8 cellular contexts compared by ENCODE assay signal in genomic region chr9:131668439-131669233, GRCh38.
DNase-seq lines count a peak whose midpoint lies in the region; ATAC-seq and TF ChIP-seq lines count a peak whose summit lies in the region.

No MANE protein-coding gene starts in this region.

- H3K27ac Mint-ChIP-seq in MCF 10A (ENCODE audit: low read depth, unreplicated experiment) (peak overlapping the region; percentile 67), progenitor cell of endocrine pancreas (no peak overlapping the region)
- peak overlapping the region; percentile 95 for H3K27ac Mint-ChIP-seq in stimulated activated effector memory CD8-positive, alpha-beta T cell treated with anti-CD3 and anti-CD28 coated beads, Interleukin-12 subunit alpha, Interleukin-12 subunit beta, amount 100 ng/mL, for 72 hours

- CTCF ChIA-PET in MCF 10A (lab: Yijun Ruan, JAX), result interaction anchor here (1.2 kb wide), 1 partner anchor 9 kb away, joined by 3 read pairs; no protein-coding TSS in a partner anchor

- no peaks in the 10 kb centered on the region for H3K9me3 ChIP-seq in mesodermal cell (ENCODE audit: control insufficient read depth, low read length)

- intact Hi-C loops in MCF 10A (cut with micrococcal nuclease), result no loop called here

- 66 to 79% methylated on average over 8 to 13 of the region's 14 CpGs for WGBS in mesodermal cell (ENCODE audit: insufficient coverage in 2 of 2), 2 experiments

- H3K36me3 Mint-ChIP-seq in MCF 10A (ENCODE audit: insufficient read depth, unreplicated experiment), result peaks cover 6% of the 10 kb centered on the region
- H3K36me3 Mint-ChIP-seq in stimulated activated effector memory CD8-positive, alpha-beta T cell treated with anti-CD3 and anti-CD28 coated beads, Interleukin-12 subunit alpha, Interleukin-12 subunit beta, amount 100 ng/mL, for 72 hours, result peaks cover 55% of the 10 kb centered on the region
- H3K36me3 Mint-ChIP-seq in progenitor cell of endocrine pancreas (ENCODE audit: insufficient read depth), result peaks cover 11% of the 10 kb centered on the region

- no TSS peak for BruUV-seq in MCF 10A (replicated peaks; lab: Mats Ljungman, UMichigan)

- TF ChIP-seq CTCF in VCaP (conservative IDR thresholded peaks at IDR 0.05), result no peak
- no peak for TF ChIP-seq CTCF in MCF 10A (IDR thresholded peaks at IDR 0.05; ENCODE audit: unreplicated experiment)
- no peak for TF ChIP-seq CTCF in progenitor cell of endocrine pancreas (IDR thresholded peaks at IDR 0.05; ENCODE audit: unreplicated experiment)

- H3K4me1 ChIP-seq in mesodermal cell (ENCODE audit: control insufficient read depth, insufficient read depth, low read length, poor library complexity, severe bottlenecking), result peaks cover 59% of the 10 kb centered on the region

- H3K27me3 Mint-ChIP-seq in MCF 10A (ENCODE audit: insufficient read depth, unreplicated experiment) (no peaks in the 10 kb centered on the region), progenitor cell of endocrine pancreas (no peaks in the 10 kb centered on the region)

- POLR2A ChIA-PET in MCF 10A (lab: Yijun Ruan, JAX), result interaction anchor here (1.0 to 5.6 kb wide), 2 partner anchors 9 to 10 kb away, joined by 3 to 36 read pairs; no protein-coding TSS in a partner anchor

- no peak overlapping the region for H3K4me3 ChIP-seq in mesodermal cell (ENCODE audit: extremely low read depth, insufficient read depth, low read length, poor library complexity, severe bottlenecking)

- H3K4me3 Mint-ChIP-seq in MCF 10A (ENCODE audit: unreplicated experiment) (no peak overlapping the region), progenitor cell of endocrine pancreas (ENCODE audit: low read depth) (no peak overlapping the region)
- H3K4me3 Mint-ChIP-seq in stimulated activated effector memory CD8-positive, alpha-beta T cell treated with anti-CD3 and anti-CD28 coated beads, Interleukin-12 subunit alpha, Interleukin-12 subunit beta, amount 100 ng/mL, for 72 hours, result peak overlapping the region; percentile 82

- DNase-seq in MCF 10A (ENCODE audit: unreplicated experiment), result no peak
- DNase-seq in stimulated activated effector memory CD8-positive, alpha-beta T cell treated with anti-CD3 and anti-CD28 coated beads, Interleukin-12 subunit alpha, Interleukin-12 subunit beta, amount 100 ng/mL, for 72 hours (ENCODE audit: low spot score in 2 of 2), result peak in 1 of 2 donors; percentile 88
- DNase-seq in progenitor cell of endocrine pancreas (ENCODE audit: low spot score, unreplicated experiment), result no peak

- peaks cover 17% of the 10 kb centered on the region for H3K36me3 ChIP-seq in mesodermal cell (ENCODE audit: control insufficient read depth, insufficient read depth, low read length)

- peaks cover 17% of the 10 kb centered on the region for H3K4me1 Mint-ChIP-seq in MCF 10A (ENCODE audit: insufficient read depth, unreplicated experiment)
- H3K4me1 Mint-ChIP-seq in stimulated activated effector memory CD8-positive, alpha-beta T cell treated with anti-CD3 and anti-CD28 coated beads, Interleukin-12 subunit alpha, Interleukin-12 subunit beta, amount 100 ng/mL, for 72 hours, result peaks cover 98% of the 10 kb centered on the region
- peaks cover 13% of the 10 kb centered on the region for H3K4me1 Mint-ChIP-seq in progenitor cell of endocrine pancreas (ENCODE audit: low read depth)

- ATAC-seq in GM18868 (IDR thresholded peaks at IDR 0.05; ENCODE audit: unreplicated experiment), result peak; percentile 50
- peak; percentile 42 for ATAC-seq in HG03520 (IDR thresholded peaks at IDR 0.05; ENCODE audit: unreplicated experiment)
- ATAC-seq in stimulated activated effector memory CD8-positive, alpha-beta T cell treated with anti-CD3 and anti-CD28 coated beads, Interleukin-12 subunit alpha, Interleukin-12 subunit beta, amount 100 ng/mL, for 72 hours, result peak; percentile 81
- no peak for ATAC-seq in HG03045 (IDR thresholded peaks at IDR 0.05; ENCODE audit: unreplicated experiment)

- peaks cover 8% of the 10 kb centered on the region for H3K9me3 Mint-ChIP-seq in MCF 10A (ENCODE audit: unreplicated experiment)
- no peaks in the 10 kb centered on the region for H3K9me3 Mint-ChIP-seq in stimulated activated effector memory CD8-positive, alpha-beta T cell treated with anti-CD3 and anti-CD28 coated beads, Interleukin-12 subunit alpha, Interleukin-12 subunit beta, amount 100 ng/mL, for 72 hours
- H3K9me3 Mint-ChIP-seq in progenitor cell of endocrine pancreas (ENCODE audit: low read depth), result peaks cover 13% of the 10 kb centered on the region

- H3K27ac ChIP-seq in VCaP, result peak overlapping the region; percentile 19; the same call in 1 of the 2 replicates
- peak overlapping the region; percentile 45 for H3K27ac ChIP-seq in mesodermal cell (ENCODE audit: low read depth, low read length, severe bottlenecking)
